In genomic region chr7:111561909-111562732, GRCh38 we compare ENCODE assay signal across 1 cellular context.
TF ChIP-seq lines count a peak whose summit lies in the region.

Gene IMMP2L, minus strand, starts transcription at chr7:111562492.

TF ChIP-seq in K562, 482 proteins besides CTCF, POLR2A, EP300 and RAD21 (continued from another document and continues in another):
- peak; percentile 85 for TF ChIP-seq ETS1 (conservative IDR thresholded peaks at IDR 0.05; ENCODE audit: control insufficient read depth, low read depth, low read length)
- TF ChIP-seq NR2C2 (CRISPR knock-in tag; IDR thresholded peaks at IDR 0.05), result no peak
- no peak for TF ChIP-seq NR2C2 (tag; IDR thresholded peaks at IDR 0.05)
- peak; percentile 52; the same call in 1 of the 2 replicates for TF ChIP-seq KLF6 (CRISPR knock-in tag; IDR thresholded peaks at IDR 0.05; ENCODE audit: borderline replicate concordance)
- TF ChIP-seq, protein P1, sequence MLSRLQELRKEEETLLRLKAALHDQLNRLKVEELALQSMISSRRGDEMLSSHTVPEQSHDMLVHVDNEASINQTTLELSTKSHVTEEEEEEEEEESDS (CRISPR knock-in tag; IDR thresholded peaks at IDR 0.05), result no peak
- TF ChIP-seq ZNF12 (CRISPR knock-in tag; IDR thresholded peaks at IDR 0.05), result no peak
- TF ChIP-seq BDP1 (IDR thresholded peaks at IDR 0.05; ENCODE audit: insufficient read depth, insufficient read length), result no peak
- TF ChIP-seq CBFA2T3 (IDR thresholded peaks at IDR 0.05), result no peak
- no peak for TF ChIP-seq CREBBP (IDR thresholded peaks at IDR 0.05; ENCODE audit: low read depth, low read length)
- no peak for TF ChIP-seq CBX2 (IDR thresholded peaks at IDR 0.05; ENCODE audit: insufficient read depth, low read length, poor library complexity, severe bottlenecking)
- peak; percentile 86 for TF ChIP-seq PCBP1 (IDR thresholded peaks at IDR 0.05; ENCODE audit: low read depth, low read length, poor library complexity, severe bottlenecking)
- peak; percentile 83 for TF ChIP-seq OTX1 (CRISPR knock-in tag; IDR thresholded peaks at IDR 0.05)
- peak; percentile 67 for TF ChIP-seq JUND (IDR thresholded peaks at IDR 0.05; ENCODE audit: borderline replicate concordance, low read depth, low read length)
- TF ChIP-seq JUND (tag; IDR thresholded peaks at IDR 0.05; ENCODE audit: borderline replicate concordance, low read depth, low read length), result peak; percentile 28; the same call in 1 of the 3 replicates
- TF ChIP-seq RBM34 (IDR thresholded peaks at IDR 0.05; ENCODE audit: borderline replicate concordance, insufficient read depth, low read length), result 0 out of 2 replicates have a peak, but pooled peaks have one; percentile 21
- no peak for TF ChIP-seq ETV1 (tag; conservative IDR thresholded peaks at IDR 0.05; ENCODE audit: low read depth)
- no peak for TF ChIP-seq ZNF655 (CRISPR knock-in tag; IDR thresholded peaks at IDR 0.05)
- TF ChIP-seq GATA2 (CRISPR knock-in tag; IDR thresholded peaks at IDR 0.05), result no peak
- peak in 1 of 2 experiments; percentile 95; a peak in 2 of 4 replicates for TF ChIP-seq HDAC1 (IDR thresholded peaks at IDR 0.05)
- 0 out of 2 replicates have a peak, but pooled peaks have one; percentile 10 for TF ChIP-seq ZSCAN29 (IDR thresholded peaks at IDR 0.05)
- TF ChIP-seq NCOA1 (IDR thresholded peaks at IDR 0.05; ENCODE audit: low read depth), result no peak
- no peak for TF ChIP-seq HOXB6 (CRISPR knock-in tag; IDR thresholded peaks at IDR 0.05; ENCODE audit: borderline replicate concordance)
- no peak for TF ChIP-seq POU5F1 (IDR thresholded peaks at IDR 0.05; ENCODE audit: borderline replicate concordance, low read depth, low read length, partially characterized antibody)
- peak; percentile 94 for TF ChIP-seq CCNT2 (IDR thresholded peaks at IDR 0.05; ENCODE audit: borderline replicate concordance, extremely low read depth, insufficient read length, low read depth, low read length)
- no peak for TF ChIP-seq NFIX (CRISPR knock-in tag; IDR thresholded peaks at IDR 0.05; ENCODE audit: low read depth)
- TF ChIP-seq CREB1 (IDR thresholded peaks at IDR 0.05), result no peak
- peak; percentile 79 for TF ChIP-seq CREB1 (CRISPR knock-in tag; IDR thresholded peaks at IDR 0.05)
- peak; percentile 75 for TF ChIP-seq ZNF24 (IDR thresholded peaks at IDR 0.05)
- no peak for TF ChIP-seq SRSF9 (IDR thresholded peaks at IDR 0.05; ENCODE audit: borderline replicate concordance, low read depth, low read length)
- no peak for TF ChIP-seq HMG20B (CRISPR knock-in tag; IDR thresholded peaks at IDR 0.05)
- TF ChIP-seq SP1 (CRISPR knock-in tag; IDR thresholded peaks at IDR 0.05), result peak; percentile 83
- peak in 1 of 2 experiments; percentile 51; a peak in 1 of 4 replicates for TF ChIP-seq CSDE1 (IDR thresholded peaks at IDR 0.05)
- no peak; the same call in 1 of the 2 replicates for TF ChIP-seq HDAC8 (tag; IDR thresholded peaks at IDR 0.05)
- TF ChIP-seq BRD4 (IDR thresholded peaks at IDR 0.05), result peak; percentile 85
- TF ChIP-seq ZNF57 (CRISPR knock-in tag; IDR thresholded peaks at IDR 0.05), result 0 out of 2 replicates have a peak, but pooled peaks have one; percentile 1
- TF ChIP-seq, protein P2, sequence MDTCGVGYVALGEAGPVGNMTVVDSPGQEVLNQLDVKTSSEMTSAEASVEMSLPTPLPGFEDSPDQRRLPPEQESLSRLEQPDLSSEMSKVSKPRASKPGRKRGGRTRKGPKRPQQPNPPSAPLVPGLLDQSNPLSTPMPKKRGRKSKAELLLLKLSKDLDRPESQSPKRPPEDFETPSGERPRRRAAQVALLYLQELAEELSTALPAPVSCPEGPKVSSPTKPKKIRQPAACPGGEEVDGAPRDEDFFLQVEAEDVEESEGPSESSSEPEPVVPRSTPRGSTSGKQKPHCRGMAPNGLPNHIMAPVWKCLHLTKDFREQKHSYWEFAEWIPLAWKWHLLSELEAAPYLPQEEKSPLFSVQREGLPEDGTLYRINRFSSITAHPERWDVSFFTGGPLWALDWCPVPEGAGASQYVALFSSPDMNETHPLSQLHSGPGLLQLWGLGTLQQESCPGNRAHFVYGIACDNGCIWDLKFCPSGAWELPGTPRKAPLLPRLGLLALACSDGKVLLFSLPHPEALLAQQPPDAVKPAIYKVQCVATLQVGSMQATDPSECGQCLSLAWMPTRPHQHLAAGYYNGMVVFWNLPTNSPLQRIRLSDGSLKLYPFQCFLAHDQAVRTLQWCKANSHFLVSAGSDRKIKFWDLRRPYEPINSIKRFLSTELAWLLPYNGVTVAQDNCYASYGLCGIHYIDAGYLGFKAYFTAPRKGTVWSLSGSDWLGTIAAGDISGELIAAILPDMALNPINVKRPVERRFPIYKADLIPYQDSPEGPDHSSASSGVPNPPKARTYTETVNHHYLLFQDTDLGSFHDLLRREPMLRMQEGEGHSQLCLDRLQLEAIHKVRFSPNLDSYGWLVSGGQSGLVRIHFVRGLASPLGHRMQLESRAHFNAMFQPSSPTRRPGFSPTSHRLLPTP (IDR thresholded peaks at IDR 0.05; ENCODE audit: borderline replicate concordance, extremely low read depth, insufficient read length), result no peak
- TF ChIP-seq, protein P3, sequence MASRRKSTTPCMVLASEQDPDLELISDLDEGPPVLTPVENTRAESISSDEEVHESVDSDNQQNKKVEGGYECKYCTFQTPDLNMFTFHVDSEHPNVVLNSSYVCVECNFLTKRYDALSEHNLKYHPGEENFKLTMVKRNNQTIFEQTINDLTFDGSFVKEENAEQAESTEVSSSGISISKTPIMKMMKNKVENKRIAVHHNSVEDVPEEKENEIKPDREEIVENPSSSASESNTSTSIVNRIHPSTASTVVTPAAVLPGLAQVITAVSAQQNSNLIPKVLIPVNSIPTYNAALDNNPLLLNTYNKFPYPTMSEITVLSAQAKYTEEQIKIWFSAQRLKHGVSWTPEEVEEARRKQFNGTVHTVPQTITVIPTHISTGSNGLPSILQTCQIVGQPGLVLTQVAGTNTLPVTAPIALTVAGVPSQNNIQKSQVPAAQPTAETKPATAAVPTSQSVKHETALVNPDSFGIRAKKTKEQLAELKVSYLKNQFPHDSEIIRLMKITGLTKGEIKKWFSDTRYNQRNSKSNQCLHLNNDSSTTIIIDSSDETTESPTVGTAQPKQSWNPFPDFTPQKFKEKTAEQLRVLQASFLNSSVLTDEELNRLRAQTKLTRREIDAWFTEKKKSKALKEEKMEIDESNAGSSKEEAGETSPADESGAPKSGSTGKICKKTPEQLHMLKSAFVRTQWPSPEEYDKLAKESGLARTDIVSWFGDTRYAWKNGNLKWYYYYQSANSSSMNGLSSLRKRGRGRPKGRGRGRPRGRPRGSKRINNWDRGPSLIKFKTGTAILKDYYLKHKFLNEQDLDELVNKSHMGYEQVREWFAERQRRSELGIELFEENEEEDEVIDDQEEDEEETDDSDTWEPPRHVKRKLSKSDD (conservative IDR thresholded peaks at IDR 0.05; ENCODE audit: low read length), result no peak
- no peak for TF ChIP-seq HNRNPUL1 (IDR thresholded peaks at IDR 0.05; ENCODE audit: low read length)
- TF ChIP-seq ZNF274 (IDR thresholded peaks at IDR 0.05; ENCODE audit: borderline replicate concordance, low read depth, low read length), result no peak
- TF ChIP-seq, protein P4, sequence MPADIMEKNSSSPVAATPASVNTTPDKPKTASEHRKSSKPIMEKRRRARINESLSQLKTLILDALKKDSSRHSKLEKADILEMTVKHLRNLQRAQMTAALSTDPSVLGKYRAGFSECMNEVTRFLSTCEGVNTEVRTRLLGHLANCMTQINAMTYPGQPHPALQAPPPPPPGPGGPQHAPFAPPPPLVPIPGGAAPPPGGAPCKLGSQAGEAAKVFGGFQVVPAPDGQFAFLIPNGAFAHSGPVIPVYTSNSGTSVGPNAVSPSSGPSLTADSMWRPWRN (IDR thresholded peaks at IDR 0.05; ENCODE audit: low read depth), result peak; percentile 49; the same call in 1 of the 2 replicates
- TF ChIP-seq, protein P5, sequence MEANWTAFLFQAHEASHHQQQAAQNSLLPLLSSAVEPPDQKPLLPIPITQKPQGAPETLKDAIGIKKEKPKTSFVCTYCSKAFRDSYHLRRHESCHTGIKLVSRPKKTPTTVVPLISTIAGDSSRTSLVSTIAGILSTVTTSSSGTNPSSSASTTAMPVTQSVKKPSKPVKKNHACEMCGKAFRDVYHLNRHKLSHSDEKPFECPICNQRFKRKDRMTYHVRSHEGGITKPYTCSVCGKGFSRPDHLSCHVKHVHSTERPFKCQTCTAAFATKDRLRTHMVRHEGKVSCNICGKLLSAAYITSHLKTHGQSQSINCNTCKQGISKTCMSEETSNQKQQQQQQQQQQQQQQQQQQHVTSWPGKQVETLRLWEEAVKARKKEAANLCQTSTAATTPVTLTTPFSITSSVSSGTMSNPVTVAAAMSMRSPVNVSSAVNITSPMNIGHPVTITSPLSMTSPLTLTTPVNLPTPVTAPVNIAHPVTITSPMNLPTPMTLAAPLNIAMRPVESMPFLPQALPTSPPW (CRISPR knock-in tag; IDR thresholded peaks at IDR 0.05), result peak; percentile 85
- 0 out of 2 replicates have a peak, but pooled peaks have one; percentile 29 for TF ChIP-seq MEF2D (tag; conservative IDR thresholded peaks at IDR 0.05; ENCODE audit: low read depth)
- TF ChIP-seq NRF1 (conservative IDR thresholded peaks at IDR 0.05 in 1 of 2, IDR thresholded peaks at IDR 0.05 in 1 of 2), result peak; percentile 92 to 93
- no peak; the same call in 1 of the 2 replicates for TF ChIP-seq ZNF121 (CRISPR knock-in tag; conservative IDR thresholded peaks at IDR 0.05)
- TF ChIP-seq ZNF518B (CRISPR knock-in tag; IDR thresholded peaks at IDR 0.05), result no peak
- TF ChIP-seq NEUROD1 (IDR thresholded peaks at IDR 0.05; ENCODE audit: borderline replicate concordance, low read depth, low read length, partially characterized antibody), result peak; percentile 100
- no peak for TF ChIP-seq ZBED1 (IDR thresholded peaks at IDR 0.05)
- peak; percentile 77; the same call in 1 of the 2 replicates for TF ChIP-seq HNRNPL (IDR thresholded peaks at IDR 0.05; ENCODE audit: low read depth, low read length)
- TF ChIP-seq TEAD1 (CRISPR knock-in tag; IDR thresholded peaks at IDR 0.05), result peak; percentile 23 to 83; a peak in 3 of 4 replicates
- peak; percentile 92 for TF ChIP-seq NKRF (IDR thresholded peaks at IDR 0.05; ENCODE audit: borderline replicate concordance)
- TF ChIP-seq ZNF79 (CRISPR knock-in tag; IDR thresholded peaks at IDR 0.05; ENCODE audit: low read depth), result no peak
- TF ChIP-seq BCL6 (CRISPR knock-in tag; IDR thresholded peaks at IDR 0.05), result no peak
- TF ChIP-seq, protein P6, sequence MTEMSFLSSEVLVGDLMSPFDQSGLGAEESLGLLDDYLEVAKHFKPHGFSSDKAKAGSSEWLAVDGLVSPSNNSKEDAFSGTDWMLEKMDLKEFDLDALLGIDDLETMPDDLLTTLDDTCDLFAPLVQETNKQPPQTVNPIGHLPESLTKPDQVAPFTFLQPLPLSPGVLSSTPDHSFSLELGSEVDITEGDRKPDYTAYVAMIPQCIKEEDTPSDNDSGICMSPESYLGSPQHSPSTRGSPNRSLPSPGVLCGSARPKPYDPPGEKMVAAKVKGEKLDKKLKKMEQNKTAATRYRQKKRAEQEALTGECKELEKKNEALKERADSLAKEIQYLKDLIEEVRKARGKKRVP (CRISPR knock-in tag; IDR thresholded peaks at IDR 0.05), result 0 out of 2 replicates have a peak, but pooled peaks have one; percentile 44
